ENCODE assay signal across 17 cellular contexts in genomic region chr1:160708118-160708517, GRCh38. TPM values are rescaled to one million over a fixed set of nuclear protein-coding genes. Genes with fewer than 3 reads are reported as not detected.
DNase-seq lines count a peak whose midpoint lies in the region; ATAC-seq lines count a peak whose summit lies in the region.
"Had no signal": no experiment of that assay in that cellular context is flagged by ENCODE, and none has a peak within 500 bp of the region (broad histone marks: within the 10 kb centered on the region; RNA-seq: fewer than 3 reads in every experiment).

No MANE protein-coding gene starts in this region.

- no peak for ATAC-seq in CD4-positive, CD25-positive, alpha-beta regulatory T cell (ENCODE audit: low read depth in 2 of 2)
- ATAC-seq in GM19351 (IDR thresholded peaks at IDR 0.05; ENCODE audit: unreplicated experiment) (peak; percentile 25), GM21423 (IDR thresholded peaks at IDR 0.05; ENCODE audit: unreplicated experiment) (no peak), HG03520 (IDR thresholded peaks at IDR 0.05; ENCODE audit: unreplicated experiment) (no peak)
- ATAC-seq: gastroesophageal sphincter had no signal

- no peaks in the 10 kb centered on the region for H3K9me3 Mint-ChIP-seq in CD4-positive, CD25-positive, alpha-beta regulatory T cell

- peaks cover 18% of the 10 kb centered on the region for H3K36me3 ChIP-seq in CD4-positive, CD25-positive, alpha-beta regulatory T cell (ENCODE audit: control insufficient read depth, insufficient read depth, low read length)
- no peaks in the 10 kb centered on the region for H3K36me3 ChIP-seq in muscle layer of duodenum (ENCODE audit: control insufficient read depth in 1 of 2, insufficient read depth in 2 of 2, low read length in 2 of 2)
- no peaks in the 10 kb centered on the region for H3K36me3 ChIP-seq in SJCRH30
- H3K36me3 ChIP-seq: adrenal gland, gastroesophageal sphincter had no signal

- peaks cover 33 to 55% (median 41%) of the 10 kb centered on the region in 4 donors for H3K4me1 Mint-ChIP-seq in CD4-positive, CD25-positive, alpha-beta regulatory T cell

- H3K27me3 Mint-ChIP-seq in CD4-positive, CD25-positive, alpha-beta regulatory T cell: peaks cover 4% of the 10 kb centered on the region

- peaks cover 84% of the 10 kb centered on the region for H3K4me1 ChIP-seq in CD4-positive, CD25-positive, alpha-beta regulatory T cell (ENCODE audit: control insufficient read depth, insufficient read depth, low read length, poor library complexity, severe bottlenecking)
- H3K4me1 ChIP-seq in muscle layer of duodenum (ENCODE audit: control insufficient read depth in 1 of 2, insufficient read depth in 2 of 2, low read length in 2 of 2): no peaks in the 10 kb centered on the region
- no peaks in the 10 kb centered on the region for H3K4me1 ChIP-seq in SJCRH30
- H3K4me1 ChIP-seq: adrenal gland, gastroesophageal sphincter had no signal

- H3K4me3 ChIP-seq in CD4-positive, CD25-positive, alpha-beta regulatory T cell (ENCODE audit: low read depth, low read length): peak overlapping the region; percentile 99
- peak overlapping the region in 1 of 2 donors; percentile 14 for H3K4me3 ChIP-seq in muscle layer of duodenum (ENCODE audit: low read depth in 1 of 2, low read length in 2 of 2)
- H3K4me3 ChIP-seq in SJCRH30: no peak overlapping the region
- H3K4me3 ChIP-seq: adrenal gland, gastroesophageal sphincter, GM23248 had no signal

- H3K27ac Mint-ChIP-seq in CD4-positive, CD25-positive, alpha-beta regulatory T cell: no peak overlapping the region

- H3K4me3 Mint-ChIP-seq in CD4-positive, CD25-positive, alpha-beta regulatory T cell: no peak overlapping the region

- DNase-seq in CD4-positive, CD25-positive, alpha-beta regulatory T cell: peak in 1 of 3 donors; percentile 40
- peak; percentile 78 for DNase-seq in SIG-M5 (lab: John Stamatoyannopoulos, UW)
- DNase-seq in OCI-M2 (lab: John Stamatoyannopoulos, UW; ENCODE audit: unreplicated experiment): no peak
- DNase-seq in SJCRH30: no peak
- DNase-seq: activated CD8-positive, alpha-beta memory T cell treated with anti-CD3 and anti-CD28 coated beads, Interleukin-2, amount 50 U/mL, for 4 hours; adrenal gland; GM23248; NCI-H187 treated with DMSO at 0.1 percent for 48 hours; nucleus accumbens; T-helper 9 cell had no signal

- no peaks in the 10 kb centered on the region for H3K27me3 ChIP-seq in CD4-positive, CD25-positive, alpha-beta regulatory T cell (ENCODE audit: control insufficient read depth, insufficient read depth, low read length)
- H3K27me3 ChIP-seq in muscle layer of duodenum (ENCODE audit: low read depth, low read length) (no peaks in the 10 kb centered on the region), SJCRH30 (0 out of 2 replicates have a peak, but pooled peaks cover 3% of the 10 kb centered on the region)
- H3K27me3 ChIP-seq: adrenal gland had no signal

- peaks cover 27% of the 10 kb centered on the region for H3K36me3 Mint-ChIP-seq in CD4-positive, CD25-positive, alpha-beta regulatory T cell

- H3K9me3 ChIP-seq in CD4-positive, CD25-positive, alpha-beta regulatory T cell (ENCODE audit: control insufficient read depth in 2 of 2, low read length in 2 of 2): no peaks in the 10 kb centered on the region
- H3K9me3 ChIP-seq in muscle layer of duodenum (ENCODE audit: control insufficient read depth in 1 of 2, low read length in 2 of 2): no peaks in the 10 kb centered on the region
- H3K9me3 ChIP-seq in SJCRH30 (replicated peaks): no peaks in the 10 kb centered on the region
- H3K9me3 ChIP-seq: adrenal gland, gastroesophageal sphincter had no signal

- peak overlapping the region; percentile 96 for H3K27ac ChIP-seq in CD4-positive, CD25-positive, alpha-beta regulatory T cell (ENCODE audit: insufficient read depth, low read length, poor library complexity, severe bottlenecking)
- peak overlapping the region; percentile 47 for H3K27ac ChIP-seq in muscle layer of duodenum (ENCODE audit: low read length)
- no peak overlapping the region for H3K27ac ChIP-seq in SJCRH30
- H3K27ac ChIP-seq: gastroesophageal sphincter, GM23248 had no signal

RNA-seq across cellular contexts. Expression of gene CD48, which starts 3.5 kb away (rescaled TPM):
- total RNA-seq in CD4-positive, CD25-positive, alpha-beta regulatory T cell: 290 TPM
- 100 to 1,000 TPM; 196 to 269 (median 240) TPM for polyA plus RNA-seq in CD4-positive, CD25-positive, alpha-beta regulatory T cell
- total RNA-seq in SJCRH30 (2014; rRNA removed; shearing (Covaris generic)): not detected in 2 replicates
- total RNA-seq: GM23248, HT-29 had no signal
- polyA plus RNA-seq: BJ, GM23248 had no signal

RNA-seq across cellular contexts. Expression of gene SLAMF7, which starts 30.9 kb away (rescaled TPM):
- total RNA-seq in CD4-positive, CD25-positive, alpha-beta regulatory T cell: 0.76 TPM
- under 1 TPM; 0.07 to 0.88 (median 0.15) TPM for polyA plus RNA-seq in CD4-positive, CD25-positive, alpha-beta regulatory T cell
- total RNA-seq in SJCRH30 (2014; rRNA removed; shearing (Covaris generic)): not detected in 2 replicates
- total RNA-seq: GM23248, HT-29 had no signal
- polyA plus RNA-seq: BJ, GM23248 had no signal

Comparison
In these comparisons a context has a peak if more than half of its experiments do, and no peak if none do; other contexts are left out.
1. RNA of gene CD48, which starts 3.5 kb away (total RNA-seq): 290 TPM in CD4-positive, CD25-positive, alpha-beta regulatory T cell (single experiment); not detected in SJCRH30; every median in the first group is over 100 times any median in the second.